In the genomic region with DNA sequence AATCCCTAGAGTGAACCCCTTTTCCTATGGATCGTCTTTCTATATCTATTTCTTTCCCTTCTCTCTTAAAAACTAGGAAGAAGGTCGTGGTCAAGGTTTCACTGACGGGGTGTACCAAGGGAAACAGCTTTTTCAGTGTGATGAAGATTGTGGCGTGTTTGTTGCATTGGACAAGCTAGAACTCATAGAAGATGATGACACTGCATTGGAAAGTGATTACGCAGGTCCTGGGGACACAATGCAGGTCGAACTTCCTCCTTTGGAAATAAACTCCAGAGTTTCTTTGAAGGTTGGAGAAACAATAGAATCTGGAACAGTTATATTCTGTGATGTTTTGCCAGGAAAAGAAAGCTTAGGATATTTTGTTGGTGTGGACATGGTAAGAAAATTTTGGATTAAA, we compare ENCODE assay signal across 1 cellular context.
TF ChIP-seq lines count a peak whose summit lies in the region.

No MANE protein-coding gene starts in this region.

TF ChIP-seq in HepG2, 621 proteins besides CTCF, POLR2A, EP300 and RAD21:
- TF ChIP-seq CBFB (CRISPR knock-in tag; IDR thresholded peaks at IDR 0.05) = no peak
- TF ChIP-seq MIER3 (CRISPR knock-in tag; IDR thresholded peaks at IDR 0.05; ENCODE audit: borderline replicate concordance) = no peak
- TF ChIP-seq PLRG1 (conservative IDR thresholded peaks at IDR 0.05) = no peak
- TF ChIP-seq POLR2AphosphoS5 (IDR thresholded peaks at IDR 0.05; ENCODE audit: low read depth, low read length) = no peak
- TF ChIP-seq DNMT1 (CRISPR knock-in tag; IDR thresholded peaks at IDR 0.05) = no peak
- no peak for TF ChIP-seq ZNF629 (CRISPR knock-in tag; conservative IDR thresholded peaks at IDR 0.05)
- no peak for TF ChIP-seq CREB1 (IDR thresholded peaks at IDR 0.05)
- no peak for TF ChIP-seq CREB1 (CRISPR knock-in tag; IDR thresholded peaks at IDR 0.05)
- no peak for TF ChIP-seq HOXA3 (CRISPR knock-in tag; IDR thresholded peaks at IDR 0.05)
- no peak for TF ChIP-seq ZNF432 (CRISPR knock-in tag; IDR thresholded peaks at IDR 0.05; ENCODE audit: borderline replicate concordance)
- TF ChIP-seq, protein P1, sequence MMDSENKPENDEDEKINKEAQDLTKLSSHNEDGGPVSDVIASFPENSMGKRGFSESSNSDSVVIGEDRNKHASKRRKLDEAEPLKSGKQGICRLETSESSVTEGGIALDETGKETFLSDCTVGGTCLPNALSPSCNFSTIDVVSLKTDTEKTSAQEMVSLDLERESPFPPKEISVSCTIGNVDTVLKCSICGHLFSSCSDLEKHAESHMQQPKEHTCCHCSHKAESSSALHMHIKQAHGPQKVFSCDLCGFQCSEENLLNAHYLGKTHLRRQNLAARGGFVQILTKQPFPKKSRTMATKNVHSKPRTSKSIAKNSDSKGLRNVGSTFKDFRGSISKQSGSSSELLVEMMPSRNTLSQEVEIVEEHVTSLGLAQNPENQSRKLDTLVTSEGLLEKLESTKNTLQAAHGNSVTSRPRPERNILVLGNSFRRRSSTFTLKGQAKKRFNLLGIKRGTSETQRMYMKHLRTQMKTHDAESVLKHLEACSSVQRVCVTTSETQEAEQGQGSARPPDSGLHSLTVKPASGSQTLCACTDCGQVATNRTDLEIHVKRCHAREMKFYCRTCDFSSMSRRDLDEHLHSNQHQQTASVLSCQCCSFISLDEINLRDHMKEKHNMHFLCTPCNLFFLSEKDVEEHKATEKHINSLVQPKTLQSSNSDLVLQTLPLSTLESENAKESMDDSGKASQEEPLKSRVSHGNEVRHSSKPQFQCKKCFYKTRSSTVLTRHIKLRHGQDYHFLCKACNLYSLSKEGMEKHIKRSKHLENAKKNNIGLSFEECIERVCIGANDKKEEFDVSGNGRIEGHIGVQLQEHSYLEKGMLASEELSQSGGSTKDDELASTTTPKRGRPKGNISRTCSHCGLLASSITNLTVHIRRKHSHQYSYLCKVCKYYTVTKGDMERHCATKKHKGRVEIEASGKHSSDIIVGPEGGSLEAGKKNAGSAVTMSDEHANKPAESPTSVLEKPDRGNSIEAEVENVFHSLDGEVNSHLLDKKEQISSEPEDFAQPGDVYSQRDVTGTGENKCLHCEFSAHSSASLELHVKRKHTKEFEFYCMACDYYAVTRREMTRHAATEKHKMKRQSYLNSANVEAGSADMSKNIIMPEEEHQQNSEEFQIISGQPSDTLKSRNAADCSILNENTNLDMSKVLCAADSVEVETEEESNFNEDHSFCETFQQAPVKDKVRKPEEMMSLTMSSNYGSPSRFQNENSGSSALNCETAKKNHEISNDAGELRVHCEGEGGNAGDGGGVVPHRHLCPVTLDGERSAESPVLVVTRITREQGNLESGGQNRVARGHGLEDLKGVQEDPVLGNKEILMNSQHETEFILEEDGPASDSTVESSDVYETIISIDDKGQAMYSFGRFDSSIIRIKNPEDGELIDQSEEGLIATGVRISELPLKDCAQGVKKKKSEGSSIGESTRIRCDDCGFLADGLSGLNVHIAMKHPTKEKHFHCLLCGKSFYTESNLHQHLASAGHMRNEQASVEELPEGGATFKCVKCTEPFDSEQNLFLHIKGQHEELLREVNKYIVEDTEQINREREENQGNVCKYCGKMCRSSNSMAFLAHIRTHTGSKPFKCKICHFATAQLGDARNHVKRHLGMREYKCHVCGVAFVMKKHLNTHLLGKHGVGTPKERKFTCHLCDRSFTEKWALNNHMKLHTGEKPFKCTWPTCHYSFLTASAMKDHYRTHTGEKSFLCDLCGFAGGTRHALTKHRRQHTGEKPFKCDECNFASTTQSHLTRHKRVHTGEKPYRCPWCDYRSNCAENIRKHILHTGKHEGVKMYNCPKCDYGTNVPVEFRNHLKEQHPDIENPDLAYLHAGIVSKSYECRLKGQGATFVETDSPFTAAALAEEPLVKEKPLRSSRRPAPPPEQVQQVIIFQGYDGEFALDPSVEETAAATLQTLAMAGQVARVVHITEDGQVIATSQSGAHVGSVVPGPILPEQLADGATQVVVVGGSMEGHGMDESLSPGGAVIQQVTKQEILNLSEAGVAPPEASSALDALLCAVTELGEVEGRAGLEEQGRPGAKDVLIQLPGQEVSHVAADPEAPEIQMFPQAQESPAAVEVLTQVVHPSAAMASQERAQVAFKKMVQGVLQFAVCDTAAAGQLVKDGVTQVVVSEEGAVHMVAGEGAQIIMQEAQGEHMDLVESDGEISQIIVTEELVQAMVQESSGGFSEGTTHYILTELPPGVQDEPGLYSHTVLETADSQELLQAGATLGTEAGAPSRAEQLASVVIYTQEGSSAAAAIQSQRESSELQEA (CRISPR knock-in tag; IDR thresholded peaks at IDR 0.05; ENCODE audit: not compliant biosample characterization) = no peak
- TF ChIP-seq, protein P2, sequence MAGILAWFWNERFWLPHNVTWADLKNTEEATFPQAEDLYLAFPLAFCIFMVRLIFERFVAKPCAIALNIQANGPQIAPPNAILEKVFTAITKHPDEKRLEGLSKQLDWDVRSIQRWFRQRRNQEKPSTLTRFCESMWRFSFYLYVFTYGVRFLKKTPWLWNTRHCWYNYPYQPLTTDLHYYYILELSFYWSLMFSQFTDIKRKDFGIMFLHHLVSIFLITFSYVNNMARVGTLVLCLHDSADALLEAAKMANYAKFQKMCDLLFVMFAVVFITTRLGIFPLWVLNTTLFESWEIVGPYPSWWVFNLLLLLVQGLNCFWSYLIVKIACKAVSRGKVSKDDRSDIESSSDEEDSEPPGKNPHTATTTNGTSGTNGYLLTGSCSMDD (CRISPR knock-in tag; IDR thresholded peaks at IDR 0.05) = no peak
- TF ChIP-seq ZNF678 (CRISPR knock-in tag; IDR thresholded peaks at IDR 0.05) = no peak
